ENCODE assay signal across 8 cellular contexts in genomic region chr21:33434770-33435360, GRCh38. TPM values are rescaled to one million over a fixed set of nuclear protein-coding genes. Genes with fewer than 3 reads are reported as not detected.
DNase-seq lines count a peak whose midpoint lies in the region; ATAC-seq and TF ChIP-seq lines count a peak whose summit lies in the region.

No MANE protein-coding gene starts in this region.

- H3K27me3 Mint-ChIP-seq in activated T-cell treated with anti-CD3 and anti-CD28 coated beads, Interleukin-2, amount 50 U/mL, for 72 hours (ENCODE audit: low read depth), result no peaks in the 10 kb centered on the region

- H3K27me3 ChIP-seq in skeletal muscle tissue (ENCODE audit: control insufficient read depth in 3 of 3, insufficient read depth in 3 of 3, low read length in 3 of 3), result no peaks in the 10 kb centered on the region

- ATAC-seq in GM21786 (IDR thresholded peaks at IDR 0.05; ENCODE audit: unreplicated experiment), result peak; percentile 92
- peak; percentile 97 to 98 for ATAC-seq in activated T-cell treated with anti-CD3 and anti-CD28 coated beads, Interleukin-2, amount 50 U/mL, for 72 hours (replicated peaks in 1 of 2)

- H3K27ac Mint-ChIP-seq in activated T-cell treated with anti-CD3 and anti-CD28 coated beads, Interleukin-2, amount 50 U/mL, for 72 hours, result peak overlapping the region; percentile 86

- H3K9ac ChIP-seq in skeletal muscle tissue (ENCODE audit: low read depth in 1 of 3, low read length in 3 of 3), result peak overlapping the region in 1 of 3 donors; percentile 47

- peaks cover 19 to 35% of the 10 kb centered on the region in 2 donors for H3K36me3 Mint-ChIP-seq in activated T-cell treated with anti-CD3 and anti-CD28 coated beads, Interleukin-2, amount 50 U/mL, for 72 hours (ENCODE audit: insufficient read depth in 2 of 2)

- no peak for TF ChIP-seq CTCF in GM10266 (IDR thresholded peaks at IDR 0.05; ENCODE audit: control insufficient read depth, insufficient read depth, low read depth, missing control alignments)

- no peaks in the 10 kb centered on the region for H3K9me3 Mint-ChIP-seq in activated T-cell treated with anti-CD3 and anti-CD28 coated beads, Interleukin-2, amount 50 U/mL, for 72 hours

- H3K4me3 Mint-ChIP-seq in activated T-cell treated with anti-CD3 and anti-CD28 coated beads, Interleukin-2, amount 50 U/mL, for 72 hours, result peak overlapping the region; percentile 76 to 78

- DNase-seq in GM10266 (ENCODE audit: extremely low spot score) (peak; percentile 77), Kasumi-1 (lab: John Stamatoyannopoulos, UW) (peak; percentile 87 to 88), glomerular visceral epithelial cell (ENCODE audit: extremely low spot score) (peak; percentile 68), LoVo (ENCODE audit: low spot score) (no peak), NCI-H187 (lab: John Stamatoyannopoulos, UW) (no peak)
- DNase-seq in activated T-cell treated with anti-CD3 and anti-CD28 coated beads, Interleukin-2, amount 50 U/mL, for 72 hours, result peak; percentile 37 to 45

- H3K4me3 ChIP-seq in skeletal muscle tissue (ENCODE audit: low read length in 3 of 3), result no peak overlapping the region

- no peaks in the 10 kb centered on the region for H3K9me3 ChIP-seq in skeletal muscle tissue (ENCODE audit: control insufficient read depth in 3 of 3, low read length in 3 of 3)

- H3K36me3 ChIP-seq in skeletal muscle tissue (ENCODE audit: control insufficient read depth in 3 of 3, insufficient read depth in 3 of 3, low read length in 3 of 3), result peaks cover 38 to 59% (median 55%) of the 10 kb centered on the region in 3 donors

- peak overlapping the region; percentile 65 for H3K27ac ChIP-seq in skeletal muscle tissue (ENCODE audit: low read depth, low read length)

- peaks cover 34% of the 10 kb centered on the region for H3K4me1 Mint-ChIP-seq in activated T-cell treated with anti-CD3 and anti-CD28 coated beads, Interleukin-2, amount 50 U/mL, for 72 hours (ENCODE audit: low read depth)

- peaks cover 0 to 15% (median 9%) of the 10 kb centered on the region in 3 donors for H3K4me1 ChIP-seq in skeletal muscle tissue (ENCODE audit: control insufficient read depth in 3 of 3, insufficient read depth in 3 of 3, low read length in 3 of 3)

RNA-seq across cellular contexts. Expression of gene IFNGR2, which starts 31.7 kb away (rescaled TPM):
- total RNA-seq in activated T-cell treated with anti-CD3 and anti-CD28 coated beads, Interleukin-2, amount 50 U/mL, for 72 hours, result 10 to 100 TPM; 25.2 to 34.6 TPM
- total RNA-seq in skeletal muscle tissue, result 43.8 TPM

RNA-seq across cellular contexts. Expression of gene TMEM50B, which starts 44.9 kb away (rescaled TPM):
- total RNA-seq in activated T-cell treated with anti-CD3 and anti-CD28 coated beads, Interleukin-2, amount 50 U/mL, for 72 hours, result 10 to 100 TPM; 18.1 to 27.2 TPM
- 24.5 TPM for total RNA-seq in skeletal muscle tissue

RNA-seq across cellular contexts. Expression of gene DNAJC28, which starts 56.7 kb away (rescaled TPM):
- total RNA-seq in activated T-cell treated with anti-CD3 and anti-CD28 coated beads, Interleukin-2, amount 50 U/mL, for 72 hours, result under 1 TPM; 0.55 to 1.00 TPM
- 2.1 TPM for total RNA-seq in skeletal muscle tissue

Comparison
In these comparisons a context has a peak if more than half of its experiments do, and no peak if none do; other contexts are left out.
1. DNase-seq: peak in GM10266 (single experiment), Kasumi-1 (2 of 2), activated T-cell treated with anti-CD3 and anti-CD28 coated beads, Interleukin-2, amount 50 U/mL, for 72 hours (2 of 2) and glomerular visceral epithelial cell (single experiment); none in LoVo (single experiment) and NCI-H187 (0 of 2).